ENCODE assay signal across 25 cellular contexts in the genomic region with DNA sequence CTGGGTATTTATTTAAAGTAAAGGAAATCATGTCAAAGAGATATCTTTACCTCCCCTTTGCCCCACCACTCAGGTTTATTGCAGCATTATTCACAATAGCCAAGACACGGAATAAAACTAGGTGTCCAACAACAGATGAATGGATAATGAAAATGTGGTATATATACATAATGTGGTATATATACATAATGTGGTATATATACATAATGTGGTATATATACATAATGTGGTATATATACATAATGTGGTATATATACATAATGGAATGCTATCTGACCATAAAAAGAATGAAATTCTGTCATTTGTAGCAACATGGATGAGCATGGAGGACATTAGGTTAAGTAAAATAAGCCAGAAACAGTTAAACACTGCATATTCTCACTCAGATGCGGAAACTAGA.
DNase-seq lines count a peak whose midpoint lies in the region; ATAC-seq, FAIRE-seq and TF ChIP-seq lines count a peak whose summit lies in the region.
"Had no signal": no experiment of that assay in that cellular context is flagged by ENCODE, and none has a peak within 500 bp of the region (broad histone marks: within the 10 kb centered on the region; RNA-seq: fewer than 3 reads in every experiment).

No MANE protein-coding gene starts in this region.

- POLR2A ChIA-PET in HEK293 (lab: Yijun Ruan, JAX), result no interaction called here

- CTCF ChIA-PET in HEK293 (lab: Yijun Ruan, JAX), result interaction anchor here (0.6 kb wide), 1 partner anchor 149 kb away, joined by 3 read pairs; no protein-coding TSS in a partner anchor

- ATAC-seq in GM21723 (IDR thresholded peaks at IDR 0.05; ENCODE audit: unreplicated experiment), result no peak
- ATAC-seq: GM12878 had no signal

- FAIRE-seq in colon (lab: Jason Lieb, UNC), result peak; percentile 21
- FAIRE-seq in kidney (lab: Jason Lieb, UNC), result peak; percentile 11
- FAIRE-seq: A204.1, GM12878, GM12892, GM18507 had no signal

- H3K4me1 ChIP-seq in HEK293 (ENCODE audit: control insufficient read depth, insufficient read depth, low read length), result 0 out of 2 replicates have a peak, but pooled peaks cover 2% of the 10 kb centered on the region
- no peaks in the 10 kb centered on the region for H3K4me1 ChIP-seq in kidney (ENCODE audit: control insufficient read depth in 1 of 2, insufficient read depth in 1 of 2, low read depth in 1 of 2, low read length in 2 of 2)

- H3K36me3 ChIP-seq in HEK293 (ENCODE audit: control insufficient read depth in 2 of 2, insufficient read depth in 1 of 2, low read length in 2 of 2) (no peaks in the 10 kb centered on the region), kidney (ENCODE audit: control insufficient read depth in 1 of 2, insufficient read depth in 2 of 2, low read length in 2 of 2) (no peaks in the 10 kb centered on the region)
- H3K36me3 ChIP-seq: BE2C, BLaER1 had no signal

- TF ChIP-seq CTCF in HEK293 (tag by site-specific recombination; IDR thresholded peaks at IDR 0.05), result no peak
- TF ChIP-seq CTCF in kidney (IDR thresholded peaks at IDR 0.05; ENCODE audit: borderline replicate concordance, extremely low read depth, insufficient read depth), result no peak

- intact Hi-C loops in kidney (cut with DNase I), result no loop called here

- no peak overlapping the region for H3K9ac ChIP-seq in kidney (ENCODE audit: low read length in 2 of 2)
- H3K9ac ChIP-seq: BLaER1 had no signal

- DNase-seq in kidney (no peak), KBM-7 (no peak)
- DNase-seq: 8988T; ACHN; BE2C; C1 segment of cervical spinal cord; CD4-positive, alpha-beta memory T cell; CD4-positive, CD25-positive, alpha-beta regulatory T cell; CD8-positive, alpha-beta memory T cell; COR-L47; DMS 273 treated with DMSO at 0.1 percent for 48 hours; DMS153; DMS53; DMS79; DND-41; EL; GDM1 had no signal

- no peaks in the 10 kb centered on the region for H3K9me3 ChIP-seq in HEK293 (ENCODE audit: control insufficient read depth, insufficient read depth, low read depth, low read length)
- H3K9me3 ChIP-seq in kidney (ENCODE audit: control insufficient read depth in 1 of 2, low read length in 2 of 2), result no peaks in the 10 kb centered on the region
- H3K9me3 ChIP-seq: BE2C, BLaER1 had no signal

- H3K4me3 ChIP-seq in HEK293 (ENCODE audit: low read depth, low read length) (no peak overlapping the region), kidney (ENCODE audit: low read length in 2 of 2) (no peak overlapping the region)
- H3K4me3 ChIP-seq: BLaER1, GM12878 had no signal

- H3K27ac ChIP-seq in HEK293 (ENCODE audit: extremely low read depth, low read depth, low read length), result no peak overlapping the region
- H3K27ac ChIP-seq in kidney (ENCODE audit: low read depth in 2 of 2, low read length in 2 of 2), result no peak overlapping the region
- H3K27ac ChIP-seq: BLaER1 had no signal

- in situ Hi-C loops in KBM-7 (cut with MboI; ENCODE audit: low pct_unique_long_range_greater_than_20kb, low sequenced_read_pairs), result no loop called here

TF ChIP-seq in HEK293, 187 proteins besides CTCF, POLR2A, EP300 and RAD21:
- TF ChIP-seq ZNF654 (tag by site-specific recombination; IDR thresholded peaks at IDR 0.05; ENCODE audit: low read depth) (no peak), ZNF211 (tag by site-specific recombination; IDR thresholded peaks at IDR 0.05; ENCODE audit: low read depth) (peak; percentile 99)
